8 cellular contexts compared by ENCODE assay signal in the genomic region with DNA sequence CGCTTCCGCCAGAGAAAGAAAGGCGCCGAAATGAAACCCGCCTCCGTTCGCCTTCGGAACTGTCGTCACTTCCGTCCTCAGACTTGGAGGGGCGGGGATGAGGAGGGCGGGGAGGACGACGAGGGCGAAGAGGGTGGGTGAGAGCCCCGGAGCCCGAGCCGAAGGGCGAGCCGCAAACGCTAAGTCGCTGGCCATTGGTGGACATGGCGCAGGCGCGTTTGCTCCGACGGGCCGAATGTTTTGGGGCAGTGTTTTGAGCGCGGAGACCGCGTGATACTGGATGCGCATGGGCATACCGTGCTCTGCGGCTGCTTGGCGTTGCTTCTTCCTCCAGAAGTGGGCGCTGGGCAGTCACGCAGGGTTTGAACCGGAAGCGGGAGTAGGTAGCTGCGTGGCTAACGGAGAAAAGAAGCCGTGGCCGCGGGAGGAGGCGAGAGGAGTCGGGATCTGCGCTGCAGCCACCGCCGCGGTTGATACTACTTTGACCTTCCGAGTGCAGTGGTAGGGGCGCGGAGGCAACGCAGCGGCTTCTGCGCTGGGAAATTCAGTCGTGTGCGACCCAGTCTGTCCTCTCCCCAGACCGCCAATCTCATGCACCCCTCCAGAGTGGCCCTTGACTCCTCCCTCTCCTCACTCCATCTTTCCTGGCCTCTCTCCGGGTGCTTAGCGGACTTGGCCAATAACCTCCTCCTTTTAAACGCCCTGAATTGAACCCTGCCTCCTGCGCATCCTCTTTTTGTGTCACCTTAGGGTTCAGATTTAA. TPM values are rescaled to one million over a fixed set of nuclear protein-coding genes. Genes with fewer than 3 reads are reported as not detected.
DNase-seq lines count a peak whose midpoint lies in the region; ATAC-seq, FAIRE-seq and TF ChIP-seq lines count a peak whose summit lies in the region.

A gene with protein sequence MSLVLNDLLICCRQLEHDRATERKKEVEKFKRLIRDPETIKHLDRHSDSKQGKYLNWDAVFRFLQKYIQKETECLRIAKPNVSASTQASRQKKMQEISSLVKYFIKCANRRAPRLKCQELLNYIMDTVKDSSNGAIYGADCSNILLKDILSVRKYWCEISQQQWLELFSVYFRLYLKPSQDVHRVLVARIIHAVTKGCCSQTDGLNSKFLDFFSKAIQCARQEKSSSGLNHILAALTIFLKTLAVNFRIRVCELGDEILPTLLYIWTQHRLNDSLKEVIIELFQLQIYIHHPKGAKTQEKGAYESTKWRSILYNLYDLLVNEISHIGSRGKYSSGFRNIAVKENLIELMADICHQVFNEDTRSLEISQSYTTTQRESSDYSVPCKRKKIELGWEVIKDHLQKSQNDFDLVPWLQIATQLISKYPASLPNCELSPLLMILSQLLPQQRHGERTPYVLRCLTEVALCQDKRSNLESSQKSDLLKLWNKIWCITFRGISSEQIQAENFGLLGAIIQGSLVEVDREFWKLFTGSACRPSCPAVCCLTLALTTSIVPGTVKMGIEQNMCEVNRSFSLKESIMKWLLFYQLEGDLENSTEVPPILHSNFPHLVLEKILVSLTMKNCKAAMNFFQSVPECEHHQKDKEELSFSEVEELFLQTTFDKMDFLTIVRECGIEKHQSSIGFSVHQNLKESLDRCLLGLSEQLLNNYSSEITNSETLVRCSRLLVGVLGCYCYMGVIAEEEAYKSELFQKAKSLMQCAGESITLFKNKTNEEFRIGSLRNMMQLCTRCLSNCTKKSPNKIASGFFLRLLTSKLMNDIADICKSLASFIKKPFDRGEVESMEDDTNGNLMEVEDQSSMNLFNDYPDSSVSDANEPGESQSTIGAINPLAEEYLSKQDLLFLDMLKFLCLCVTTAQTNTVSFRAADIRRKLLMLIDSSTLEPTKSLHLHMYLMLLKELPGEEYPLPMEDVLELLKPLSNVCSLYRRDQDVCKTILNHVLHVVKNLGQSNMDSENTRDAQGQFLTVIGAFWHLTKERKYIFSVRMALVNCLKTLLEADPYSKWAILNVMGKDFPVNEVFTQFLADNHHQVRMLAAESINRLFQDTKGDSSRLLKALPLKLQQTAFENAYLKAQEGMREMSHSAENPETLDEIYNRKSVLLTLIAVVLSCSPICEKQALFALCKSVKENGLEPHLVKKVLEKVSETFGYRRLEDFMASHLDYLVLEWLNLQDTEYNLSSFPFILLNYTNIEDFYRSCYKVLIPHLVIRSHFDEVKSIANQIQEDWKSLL (N-terminal part only) (plus strand): TSS at position 382 of the 763 bp plus-strand sequence. CDS start 4,558 bp downstream, outside the sequence.

- 1% methylated on average over 29 of the region's 64 CpGs for WGBS in HepG2 (ENCODE audit: low lambda C conversion rate)

- in situ Hi-C loops in HepG2 (cut with HindIII; ENCODE audit: extremely low pct_ligation_motif_present, low pct_unique_long_range_greater_than_20kb) = no loop called here

- H3K27ac Mint-ChIP-seq in activated CD4-positive, alpha-beta T cell treated with anti-CD3 and anti-CD28 coated beads, Interleukin-2, amount 10 ng/mL, durations not matched to agents 7 days and 5 days = no peak within 1 kb of the TSS

- FAIRE-seq in HepG2 (lab: Jason Lieb, UNC) = peak; percentile 96

- intact Hi-C loops in HepG2 (cut with micrococcal nuclease; ENCODE audit: unreplicated experiment) = loop anchor here (1.0 to 5.0 kb wide), 3 partner anchors 10 to 424 kb away; partner anchors contain the start of gene ACAT1

- CTCF ChIA-PET in activated CD4-positive, alpha-beta T cell treated with anti-CD3 and anti-CD28 coated beads, Interleukin-2, amount 10 ng/mL, durations not matched to agents 7 days and 5 days (lab: Charles Lee) = interaction anchor here (0.6 to 3.7 kb wide), 14 partner anchors 9 to 424 kb away, joined by 3 to 21 read pairs (median 4); partner anchors contain the start of gene C11orf65
- CTCF ChIA-PET in HepG2 (lab: Yijun Ruan, JAX; ENCODE audit: low intra/inter-chr PET ratio, low total read pairs) = no interaction called here

- peaks cover 50% of the 10 kb centered on the region for H3K4me1 ChIP-seq in HepG2 (ENCODE audit: insufficient read depth, low read length)

- H3K27me3 ChIP-seq in HepG2 (ENCODE audit: control insufficient read depth in 1 of 2, insufficient read depth in 2 of 2, low read length in 2 of 2) = peaks cover 0 to 2% of the 10 kb centered on the region in 2 experiments; a peak in 1 of 5 replicates

- DNase-seq in NCI-H526 treated with DMSO at 0.1 percent for 48 hours (lab: John Stamatoyannopoulos, UW) (peak; percentile 100), dermis blood vessel endothelial cell (peak; percentile 99), HepG2 (ENCODE audit: low spot score) (peak; percentile 97)
- peak; percentile 98 for DNase-seq in activated CD4-positive, alpha-beta T cell treated with anti-CD3 and anti-CD28 coated beads, Interleukin-2, amount 10 ng/mL, durations not matched to agents 7 days and 5 days
- DNase-seq in stimulated activated CD4-positive, alpha-beta T cell treated with anti-CD3 and anti-CD28 coated beads, Interleukin-4, amount 100 ng/mL, for 1 hour = peak; percentile 97

- no peaks in the 10 kb centered on the region for H3K27me3 Mint-ChIP-seq in activated CD4-positive, alpha-beta T cell treated with anti-CD3 and anti-CD28 coated beads, Interleukin-2, amount 10 ng/mL, durations not matched to agents 7 days and 5 days

- H3K4me3 Mint-ChIP-seq in activated CD4-positive, alpha-beta T cell treated with anti-CD3 and anti-CD28 coated beads, Interleukin-2, amount 10 ng/mL, durations not matched to agents 7 days and 5 days = no peak within 1 kb of the TSS

- H3K9me3 ChIP-seq in HepG2 (ENCODE audit: low read length) = no peaks in the 10 kb centered on the region

- peak; percentile 95 for TF ChIP-seq CTCF in C4-2B (conservative IDR thresholded peaks at IDR 0.05)
- TF ChIP-seq CTCF in HepG2 (CRISPR knock-in tag; IDR thresholded peaks at IDR 0.05) = peak; percentile 98

- TF ChIP-seq RAD21 in HepG2 (CRISPR knock-in tag; IDR thresholded peaks at IDR 0.05) = peak; percentile 85

- TF ChIP-seq EP300 in HepG2 (IDR thresholded peaks at IDR 0.05; ENCODE audit: low read depth in 2 of 2, low read length in 2 of 2) (no peak), HepG2 (CRISPR knock-in tag; IDR thresholded peaks at IDR 0.05; ENCODE audit: borderline replicate concordance) (no peak; the same call in 1 of the 2 replicates)

- H3K36me3 ChIP-seq in HepG2 (replicated peaks in 1 of 2; ENCODE audit: control insufficient read depth in 1 of 2, insufficient read depth in 2 of 2, low read length in 2 of 2) = no peaks in the 10 kb centered on the region; a peak in 2 of 5 replicates

- H4K20me1 ChIP-seq in HepG2 (ENCODE audit: insufficient read depth, low read length) = no peaks in the 10 kb centered on the region

- TF ChIP-seq POLR2A in HepG2 (IDR thresholded peaks at IDR 0.05; ENCODE audit: insufficient read depth in 1 of 2, low read depth in 2 of 2, low read length in 2 of 2) = peak; percentile 87 to 92

- POLR2A ChIA-PET in activated CD4-positive, alpha-beta T cell treated with anti-CD3 and anti-CD28 coated beads, Interleukin-2, amount 10 ng/mL, durations not matched to agents 7 days and 5 days (lab: Charles Lee) = interaction anchor here (0.7 to 1.1 kb wide), 3 partner anchors 14 to 270 kb away, joined by 3 to 4 read pairs (median 3); no protein-coding TSS in a partner anchor
- POLR2A ChIA-PET in HepG2 (lab: Yijun Ruan, JAX) = interaction anchor here (1.0 to 5.7 kb wide), 9 partner anchors 9 to 214 kb away, joined by 3 to 56 read pairs (median 4); partner anchors contain the start of gene CUL5

- peak within 1 kb of the TSS; percentile 60 for H2AFZ ChIP-seq in HepG2 (ENCODE audit: low read length)

- peaks cover 48% of the 10 kb centered on the region for H3K36me3 Mint-ChIP-seq in activated CD4-positive, alpha-beta T cell treated with anti-CD3 and anti-CD28 coated beads, Interleukin-2, amount 10 ng/mL, durations not matched to agents 7 days and 5 days (ENCODE audit: low read depth)

- peaks cover 84% of the 10 kb centered on the region for H3K79me2 ChIP-seq in HepG2 (ENCODE audit: insufficient read depth, low read length)

- H3K9ac ChIP-seq in HepG2 (ENCODE audit: insufficient read depth, low read depth, low read length) = peak within 1 kb of the TSS; percentile 93

- BruUV-seq in HepG2 (replicated peaks; lab: Mats Ljungman, UMichigan) = no TSS peak

- no peaks in the 10 kb centered on the region for H3K9me3 Mint-ChIP-seq in activated CD4-positive, alpha-beta T cell treated with anti-CD3 and anti-CD28 coated beads, Interleukin-2, amount 10 ng/mL, durations not matched to agents 7 days and 5 days

- peak within 1 kb of the TSS; percentile 89 for H3K4me2 ChIP-seq in HepG2 (ENCODE audit: low read depth, low read length)

- ATAC-seq in GM19328 (IDR thresholded peaks at IDR 0.05; ENCODE audit: unreplicated experiment) (peak; percentile 78), HG03520 (IDR thresholded peaks at IDR 0.05; ENCODE audit: unreplicated experiment) (peak; percentile 74), HepG2 (peak; percentile 92)

- peaks cover 40% of the 10 kb centered on the region for H3K4me1 Mint-ChIP-seq in activated CD4-positive, alpha-beta T cell treated with anti-CD3 and anti-CD28 coated beads, Interleukin-2, amount 10 ng/mL, durations not matched to agents 7 days and 5 days

- peak within 1 kb of the TSS; percentile 86 to 91 (median 88) for H3K4me3 ChIP-seq in HepG2 (replicated peaks in 1 of 3; ENCODE audit: insufficient read depth in 1 of 3, low read depth in 2 of 3, low read length in 3 of 3)

- peak within 1 kb of the TSS; percentile 87 for H3K27ac ChIP-seq in C4-2B
- peak within 1 kb of the TSS; percentile 96 for H3K27ac ChIP-seq in HepG2 (ENCODE audit: extremely low read length, insufficient read depth, low read length)

RNA-seq across cellular contexts. Expression of the gene that starts here (rescaled TPM):
- total RNA-seq in activated CD4-positive, alpha-beta T cell treated with anti-CD3 and anti-CD28 coated beads, Interleukin-2, amount 10 ng/mL, durations not matched to agents 7 days and 5 days = 100 to 1,000 TPM; 227 to 242 TPM
- total RNA-seq in dermis blood vessel endothelial cell (82.9 and 86.4 TPM in 2 replicates), HepG2 (2016; rRNA removed; fragmentation: Illumina TruSeq; extraction: Trizol) (61.1 and 71.6 TPM in 2 replicates)
- 43.6 and 66.5 TPM in 2 replicates for total RNA-seq in HepG2 (2016; cell fraction: cytosol; rRNA removed; fragmentation: Illumina TruSeq; extraction: Trizol; ENCODE audit: low read depth)
- total RNA-seq in HepG2 (2016; cell fraction: insoluble cytoplasmic fraction; rRNA removed; fragmentation: Illumina TruSeq; extraction: Trizol) = 64.7 and 69.5 TPM in 2 replicates
- total RNA-seq in HepG2 (2016; cell fraction: membrane; rRNA removed; fragmentation: Illumina TruSeq; extraction: Trizol) = 41.9 and 47.7 TPM in 2 replicates
- 142 and 164 TPM in 2 replicates for total RNA-seq in HepG2 (2016; cell fraction: nucleus; rRNA removed; fragmentation: Illumina TruSeq; extraction: Trizol)
- 39.5 and 40.0 TPM in 2 replicates for polyA plus RNA-seq in HepG2 (2011; rRNA removed)
- 11.0 and 21.3 TPM in 2 replicates for polyA plus RNA-seq in HepG2 (2011; cell fraction: cytosol; rRNA removed)
- polyA plus RNA-seq in HepG2 (2011; cell fraction: nucleus; rRNA removed) = 67.8 and 83.9 TPM in 2 replicates
- polyA plus RNA-seq in HepG2 (2012) = 24.1 and 34.9 TPM in 2 replicates
- polyA plus RNA-seq in HepG2 (2016; cell fraction: cytosol; fragmentation: Illumina TruSeq; extraction: Trizol; ENCODE audit: low read depth) = 2.1 and 2.6 TPM in 2 replicates
- polyA plus RNA-seq in HepG2 (2016; cell fraction: insoluble cytoplasmic fraction; fragmentation: Illumina TruSeq; extraction: Trizol; ENCODE audit: low read depth) = 35.5 and 37.3 TPM in 2 replicates
- 4.3 and 5.2 TPM in 2 replicates for polyA plus RNA-seq in HepG2 (2016; cell fraction: membrane; fragmentation: Illumina TruSeq; extraction: Trizol; ENCODE audit: low read depth)
- polyA plus RNA-seq in HepG2 (2016; cell fraction: nucleus; fragmentation: Illumina TruSeq; extraction: Trizol; ENCODE audit: insufficient read depth, low read depth) = 118 and 119 TPM in 2 replicates
- 51.6 and 65.8 TPM in 2 replicates for polyA minus RNA-seq in HepG2 (2011; rRNA and poly(A)+ RNA removed; ENCODE audit: low replicate concordance)
- polyA minus RNA-seq in HepG2 (2011; cell fraction: cytosol; rRNA and poly(A)+ RNA removed) = 24.1 and 39.3 TPM in 2 replicates
- 500 and 521 TPM in 2 replicates for polyA minus RNA-seq in HepG2 (2011; cell fraction: nucleus; rRNA and poly(A)+ RNA removed)

Comparison
In these comparisons a context has a peak if more than half of its experiments do, and no peak if none do; other contexts are left out.
1. Peak in every context shown above with its lines: DNase-seq, ATAC-seq, H3K4me3 ChIP-seq and H3K27ac ChIP-seq.